Comparison of ENCODE assay signal across 10 cellular contexts in the genomic region with DNA sequence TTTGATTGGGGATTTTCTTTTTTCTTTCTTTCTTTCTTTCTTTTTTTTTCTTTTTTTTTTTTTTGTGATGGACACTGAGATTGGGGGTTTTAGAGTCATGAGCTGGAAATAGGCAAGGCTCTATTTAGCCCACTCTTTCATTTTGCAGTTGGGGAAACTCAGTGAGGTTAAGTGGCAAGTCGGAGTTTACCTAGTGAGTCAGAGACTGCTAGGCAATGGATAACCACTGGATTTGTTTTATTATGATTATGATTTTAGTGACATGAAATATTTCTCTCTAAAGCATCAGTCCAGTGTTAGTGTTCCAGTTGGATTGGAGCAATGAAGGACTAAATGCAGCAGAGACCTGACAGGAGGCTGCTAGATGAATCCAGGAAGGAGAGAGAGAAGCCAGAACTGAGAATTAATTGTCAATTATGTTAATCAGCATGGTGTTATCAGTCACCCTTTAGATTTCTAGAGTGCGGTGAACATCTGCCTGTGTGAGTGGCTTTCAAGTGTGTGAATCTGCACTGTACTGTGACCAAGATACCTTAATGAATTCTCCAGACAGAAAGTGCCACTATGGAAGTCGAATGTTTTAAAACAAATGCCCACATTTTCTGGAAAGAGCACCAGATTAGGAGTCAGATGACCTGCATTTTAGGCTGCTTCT. TPM values are rescaled to one million over a fixed set of nuclear protein-coding genes. Genes with fewer than 3 reads are reported as not detected.
DNase-seq lines count a peak whose midpoint lies in the region; ATAC-seq and TF ChIP-seq lines count a peak whose summit lies in the region.
"Had no signal": no experiment of that assay in that cellular context is flagged by ENCODE, and none has a peak within 500 bp of the region (broad histone marks: within the 10 kb centered on the region; RNA-seq: fewer than 3 reads in every experiment).

No MANE protein-coding gene starts in this region.

- TF ChIP-seq CTCF in GM12865 (IDR thresholded peaks at IDR 0.05; ENCODE audit: insufficient read depth, low read depth, low read length, missing control alignments): no peak
- no peak for TF ChIP-seq CTCF in natural killer cell (IDR thresholded peaks at IDR 0.05)
- no peak for TF ChIP-seq CTCF in gastroesophageal sphincter (IDR thresholded peaks at IDR 0.05)
- TF ChIP-seq CTCF in CD8-positive, alpha-beta T cell (IDR thresholded peaks at IDR 0.05): no peak

- WGBS in gastroesophageal sphincter (ENCODE audit: low coverage in 1 of 2), 2 donors: 48 to 85% methylated on average over 2 to 3 of the region's 3 CpGs

- no peaks in the 10 kb centered on the region for H3K27me3 Mint-ChIP-seq in activated T-helper 17 cell treated with anti-CD3 and anti-CD28 coated beads, Interleukin-2, amount 50 U/mL, for 72 hours
- no peaks in the 10 kb centered on the region for H3K27me3 Mint-ChIP-seq in natural killer cell (ENCODE audit: low read depth in 2 of 2)
- H3K27me3 Mint-ChIP-seq in CD8-positive, alpha-beta T cell (ENCODE audit: low read depth): no peaks in the 10 kb centered on the region
- H3K27me3 Mint-ChIP-seq: brain had no signal

- no peak overlapping the region for H3K4me3 ChIP-seq in GM12865 (ENCODE audit: low read depth, low read length)
- H3K4me3 ChIP-seq in gastroesophageal sphincter: no peak overlapping the region
- H3K4me3 ChIP-seq in CD8-positive, alpha-beta T cell (ENCODE audit: low read depth, low read length): no peak overlapping the region

- no peaks in the 10 kb centered on the region for H3K36me3 ChIP-seq in gastroesophageal sphincter
- no peaks in the 10 kb centered on the region for H3K36me3 ChIP-seq in CD8-positive, alpha-beta T cell (ENCODE audit: insufficient read depth, low read length)

- peak; percentile 57 for ATAC-seq in activated T-helper 17 cell treated with anti-CD3 and anti-CD28 coated beads, Interleukin-2, amount 50 U/mL, for 72 hours (replicated peaks)
- peak in 1 of 3 donors; percentile 52 for ATAC-seq in natural killer cell
- no peak for ATAC-seq in gastroesophageal sphincter
- ATAC-seq in CD8-positive, alpha-beta T cell: no peak
- ATAC-seq: sciatic nerve had no signal

- CTCF ChIA-PET in CD8-positive, alpha-beta T cell (lab: Charles Lee): interaction anchor here (1.2 kb wide), 1 partner anchor 14 kb away, joined by 3 read pairs; no protein-coding TSS in a partner anchor

- no peak for TF ChIP-seq EP300 in gastroesophageal sphincter (IDR thresholded peaks at IDR 0.05)

- H3K27ac Mint-ChIP-seq in activated T-helper 17 cell treated with anti-CD3 and anti-CD28 coated beads, Interleukin-2, amount 50 U/mL, for 72 hours: peak overlapping the region; percentile 92
- peak overlapping the region; percentile 87 to 88 for H3K27ac Mint-ChIP-seq in natural killer cell
- H3K27ac Mint-ChIP-seq in CD8-positive, alpha-beta T cell: no peak overlapping the region
- H3K27ac Mint-ChIP-seq: brain had no signal

- H3K9me3 ChIP-seq in gastroesophageal sphincter: no peaks in the 10 kb centered on the region
- no peaks in the 10 kb centered on the region for H3K9me3 ChIP-seq in CD8-positive, alpha-beta T cell (ENCODE audit: low read length)

- no peaks in the 10 kb centered on the region for H3K27me3 ChIP-seq in gastroesophageal sphincter
- no peaks in the 10 kb centered on the region for H3K27me3 ChIP-seq in CD8-positive, alpha-beta T cell (ENCODE audit: insufficient read depth, low read length)

- peak; percentile 28 for DNase-seq in GM12865 (ENCODE audit: low read depth)
- DNase-seq in HCEC 1CT: peak; percentile 63
- DNase-seq in natural killer cell: no peak
- no peak for DNase-seq in ACHN
- DNase-seq in CD8-positive, alpha-beta T cell: no peak
- DNase-seq: NCI-H1930 had no signal

- in situ Hi-C loops in ACHN (cut with HindIII; ENCODE audit: low pct_ligation_motif_present, low pct_unique_long_range_greater_than_20kb, low sequenced_read_pairs): no loop called here

- H3K9me3 Mint-ChIP-seq in activated T-helper 17 cell treated with anti-CD3 and anti-CD28 coated beads, Interleukin-2, amount 50 U/mL, for 72 hours: no peaks in the 10 kb centered on the region
- no peaks in the 10 kb centered on the region for H3K9me3 Mint-ChIP-seq in natural killer cell
- no peaks in the 10 kb centered on the region for H3K9me3 Mint-ChIP-seq in CD8-positive, alpha-beta T cell
- H3K9me3 Mint-ChIP-seq: brain had no signal

- H3K4me1 ChIP-seq in gastroesophageal sphincter: peaks cover 0 to 40% (median 0%) of the 10 kb centered on the region in 3 donors
- peaks cover 39% of the 10 kb centered on the region for H3K4me1 ChIP-seq in CD8-positive, alpha-beta T cell (ENCODE audit: insufficient read depth, low read length)

- H3K4me1 Mint-ChIP-seq in activated T-helper 17 cell treated with anti-CD3 and anti-CD28 coated beads, Interleukin-2, amount 50 U/mL, for 72 hours: peaks cover 67% of the 10 kb centered on the region
- H3K4me1 Mint-ChIP-seq in natural killer cell: peaks cover 83 to 91% of the 10 kb centered on the region in 2 donors
- peaks cover 91% of the 10 kb centered on the region for H3K4me1 Mint-ChIP-seq in CD8-positive, alpha-beta T cell (ENCODE audit: low read depth)

- peak overlapping the region; percentile 67 for H3K4me3 Mint-ChIP-seq in activated T-helper 17 cell treated with anti-CD3 and anti-CD28 coated beads, Interleukin-2, amount 50 U/mL, for 72 hours
- peak overlapping the region; percentile 45 for H3K4me3 Mint-ChIP-seq in natural killer cell
- H3K4me3 Mint-ChIP-seq in CD8-positive, alpha-beta T cell: no peak overlapping the region
- H3K4me3 Mint-ChIP-seq: brain had no signal

- POLR2A ChIA-PET in CD8-positive, alpha-beta T cell (lab: Charles Lee): interaction anchor here (1.2 to 2.1 kb wide), 2 partner anchors 10 kb away, joined by 3 to 9 read pairs; no protein-coding TSS in a partner anchor

- intact Hi-C loops in natural killer cell (cut with micrococcal nuclease): no loop called here
- intact Hi-C loops in CD8-positive, alpha-beta T cell (cut with DNase I, micrococcal nuclease): no loop called here

- H3K27ac ChIP-seq in gastroesophageal sphincter: no peak overlapping the region
- no peak overlapping the region for H3K27ac ChIP-seq in CD8-positive, alpha-beta T cell (ENCODE audit: low read depth, low read length)

- no peak for TF ChIP-seq POLR2A in gastroesophageal sphincter (IDR thresholded peaks at IDR 0.05)

- H3K36me3 Mint-ChIP-seq in activated T-helper 17 cell treated with anti-CD3 and anti-CD28 coated beads, Interleukin-2, amount 50 U/mL, for 72 hours (ENCODE audit: low read depth): peaks cover 40% of the 10 kb centered on the region
- no peaks in the 10 kb centered on the region for H3K36me3 Mint-ChIP-seq in natural killer cell
- H3K36me3 Mint-ChIP-seq in CD8-positive, alpha-beta T cell: peaks cover 9% of the 10 kb centered on the region
- H3K36me3 Mint-ChIP-seq: brain had no signal

RNA-seq across cellular contexts. Expression of a gene that starts 10.9 kb away (rescaled TPM):
- 10 to 100 TPM; 41.6 to 44.7 TPM for total RNA-seq in activated T-helper 17 cell treated with anti-CD3 and anti-CD28 coated beads, Interleukin-2, amount 50 U/mL, for 72 hours
- 100 to 1,000 TPM; 142 to 162 (median 145) TPM for total RNA-seq in natural killer cell
- total RNA-seq in gastroesophageal sphincter: 10 to 100 TPM; 32.2 to 38.4 (median 36.0) TPM
- total RNA-seq in CD8-positive, alpha-beta T cell: 100 to 1,000 TPM; 109 to 119 TPM

Comparison
In these comparisons a context has a peak if more than half of its experiments do, and no peak if none do; other contexts are left out.
1. DNase-seq: peak in GM12865 (single experiment) and HCEC 1CT (single experiment); none in natural killer cell (single experiment), ACHN (single experiment) and CD8-positive, alpha-beta T cell (0 of 7).